Comparison of ENCODE assay signal across 10 cellular contexts in genomic region chr6:19691465-19692167, GRCh38.
DNase-seq lines count a peak whose midpoint lies in the region; ATAC-seq and TF ChIP-seq lines count a peak whose summit lies in the region.
"Had no signal": no experiment of that assay in that cellular context is flagged by ENCODE, and none has a peak within 500 bp of the region (broad histone marks: within the 10 kb centered on the region; RNA-seq: fewer than 3 reads in every experiment).

No MANE protein-coding gene starts in this region.

- no peaks in the 10 kb centered on the region for H3K36me3 ChIP-seq in heart left ventricle
- no peaks in the 10 kb centered on the region for H3K36me3 ChIP-seq in neural progenitor cell
- no peaks in the 10 kb centered on the region for H3K36me3 ChIP-seq in aorta (ENCODE audit: control insufficient read depth in 1 of 2, insufficient read depth in 2 of 2, low read length in 1 of 2)
- H3K36me3 ChIP-seq: BLaER1 had no signal

- H3K27ac ChIP-seq in heart left ventricle = peak overlapping the region in 2 of 12 donors; percentile 17 to 22
- peak overlapping the region; percentile 14 for H3K27ac ChIP-seq in neural progenitor cell
- peak overlapping the region in 1 of 2 donors; percentile 49 for H3K27ac ChIP-seq in aorta (ENCODE audit: low read depth in 1 of 2, low read length in 2 of 2)
- H3K27ac ChIP-seq: BLaER1 had no signal

- peaks cover 39% of the 10 kb centered on the region for H3K4me1 Mint-ChIP-seq in neural progenitor cell
- H3K4me1 Mint-ChIP-seq: activated CD4-positive, alpha-beta T cell treated with anti-CD3 and anti-CD28 coated beads for 36 hours had no signal

- H4K20me1 ChIP-seq in neural progenitor cell (ENCODE audit: low read depth) = no peaks in the 10 kb centered on the region
- H4K20me1 ChIP-seq: BLaER1 had no signal

- H3K27me3 Mint-ChIP-seq in neural progenitor cell (ENCODE audit: insufficient read depth, low read depth) = peaks cover 7% of the 10 kb centered on the region

- H2AFZ ChIP-seq in neural progenitor cell (replicated peaks) = peak overlapping the region; percentile 87

- H3K9me3 Mint-ChIP-seq in neural progenitor cell = peaks cover 7% of the 10 kb centered on the region

- peaks cover 6% of the 10 kb centered on the region for H3K36me3 Mint-ChIP-seq in neural progenitor cell

- DNase-seq in heart left ventricle = no peak
- no peak for DNase-seq in Right ventricle myocardium inferior (ENCODE audit: missing footprints)
- DNase-seq in fibroblast of the aortic adventitia (ENCODE audit: low read depth) = peak; percentile 9
- DNase-seq in neural progenitor cell (ENCODE audit: low spot score) = peak; percentile 83
- DNase-seq in aorta = peak; percentile 57 to 76
- no peak for DNase-seq in stimulated activated CD4-positive, alpha-beta T cell treated with anti-CD3 and anti-CD28 coated beads, Interleukin-1b, Interleukin-23, amount 100 ng/mL, for 48 hours
- DNase-seq: activated CD4-positive, alpha-beta T cell treated with anti-CD3 and anti-CD28 coated beads for 36 hours had no signal

- H3K4me1 ChIP-seq in heart left ventricle (peaks cover 0 to 10% (median 0%) of the 10 kb centered on the region in 12 donors), neural progenitor cell (peaks cover 19% of the 10 kb centered on the region), aorta (ENCODE audit: control insufficient read depth in 1 of 2, insufficient read depth in 2 of 2, low read length in 2 of 2) (peaks cover 0 to 7% of the 10 kb centered on the region in 2 donors)
- H3K4me1 ChIP-seq: BLaER1 had no signal

- ATAC-seq in heart left ventricle (no peak), Right ventricle myocardium inferior (no peak), aorta (ENCODE audit: low FRiP score) (peak; percentile 65), HG02884 (IDR thresholded peaks at IDR 0.05; ENCODE audit: unreplicated experiment) (no peak), HG02610 (IDR thresholded peaks at IDR 0.05; ENCODE audit: unreplicated experiment) (no peak)
- ATAC-seq: activated CD4-positive, alpha-beta T cell treated with anti-CD3 and anti-CD28 coated beads for 36 hours had no signal

- intact Hi-C loops in heart left ventricle (cut with DNase I) = no loop called here
- intact Hi-C loops in Right ventricle myocardium inferior (cut with DNase I) = no loop called here
- intact Hi-C loops in aorta (cut with DNase I) = no loop called here

- no peaks in the 10 kb centered on the region for H3K79me2 ChIP-seq in neural progenitor cell (ENCODE audit: low read depth)

- H3K27ac Mint-ChIP-seq in neural progenitor cell = peak overlapping the region; percentile 100
- H3K27ac Mint-ChIP-seq: activated CD4-positive, alpha-beta T cell treated with anti-CD3 and anti-CD28 coated beads for 36 hours had no signal

- no peak for TF ChIP-seq POLR2A in heart left ventricle (IDR thresholded peaks at IDR 0.05)

- H3K4me2 ChIP-seq in neural progenitor cell = peak overlapping the region; percentile 72
- H3K4me2 ChIP-seq: BLaER1 had no signal

- no peaks in the 10 kb centered on the region for H3K9me3 ChIP-seq in heart left ventricle
- no peaks in the 10 kb centered on the region for H3K9me3 ChIP-seq in neural progenitor cell (ENCODE audit: low read depth)
- no peaks in the 10 kb centered on the region for H3K9me3 ChIP-seq in aorta (ENCODE audit: control insufficient read depth, low read length)
- H3K9me3 ChIP-seq: BLaER1 had no signal

- 1 to 3% (median 2%) methylated on average over 29 to 44 of the region's 44 CpGs for WGBS in heart left ventricle, 4 donors
- WGBS in aorta, 2 donors = 1 to 2% methylated on average over 44 of the region's 44 CpGs

- TF ChIP-seq CTCF in heart left ventricle (IDR thresholded peaks at IDR 0.05) (no peak), fibroblast of the aortic adventitia (IDR thresholded peaks at IDR 0.05; ENCODE audit: insufficient read depth, low read length) (no peak), neural progenitor cell (IDR thresholded peaks at IDR 0.05) (no peak)

- peak overlapping the region in 10 of 12 donors; percentile 36 to 60 (median 46) for H3K4me3 ChIP-seq in heart left ventricle
- H3K4me3 ChIP-seq in fibroblast of the aortic adventitia (ENCODE audit: low read depth, low read length) = peak overlapping the region; percentile 60
- peak overlapping the region; percentile 47 for H3K4me3 ChIP-seq in neural progenitor cell
- peak overlapping the region; percentile 19 to 53 for H3K4me3 ChIP-seq in aorta (ENCODE audit: low read length in 2 of 2)
- H3K4me3 ChIP-seq: BLaER1 had no signal

- H3F3A ChIP-seq in neural progenitor cell (ENCODE audit: low read depth) = peaks cover 21% of the 10 kb centered on the region

- H3K4me3 Mint-ChIP-seq in neural progenitor cell = peak overlapping the region; percentile 89
- H3K4me3 Mint-ChIP-seq: activated CD4-positive, alpha-beta T cell treated with anti-CD3 and anti-CD28 coated beads for 36 hours had no signal

- no peak overlapping the region for H3K9ac ChIP-seq in neural progenitor cell
- H3K9ac ChIP-seq: BLaER1 had no signal

- peaks cover 0 to 39% (median 19%) of the 10 kb centered on the region in 9 donors for H3K27me3 ChIP-seq in heart left ventricle
- H3K27me3 ChIP-seq in neural progenitor cell = no peaks in the 10 kb centered on the region
- no peaks in the 10 kb centered on the region for H3K27me3 ChIP-seq in aorta (ENCODE audit: control insufficient read depth in 1 of 2, insufficient read depth in 2 of 2, low read length in 1 of 2)
- H3K27me3 ChIP-seq: BLaER1 had no signal

Comparison
In these comparisons a context has a peak if more than half of its experiments do, and no peak if none do; other contexts are left out.
1. DNase-seq: peak in fibroblast of the aortic adventitia (single experiment), neural progenitor cell (single experiment) and aorta (2 of 2); none in heart left ventricle (0 of 5), Right ventricle myocardium inferior (single experiment) and stimulated activated CD4-positive, alpha-beta T cell treated with anti-CD3 and anti-CD28 coated beads, Interleukin-1b, Interleukin-23, amount 100 ng/mL, for 48 hours (single experiment).
2. Peak in every context shown above with its lines, with median percentiles within 50 percentile points of each other: H3K4me3 ChIP-seq.